Comparison of ENCODE assay signal across 8 cellular contexts in the genomic region with DNA sequence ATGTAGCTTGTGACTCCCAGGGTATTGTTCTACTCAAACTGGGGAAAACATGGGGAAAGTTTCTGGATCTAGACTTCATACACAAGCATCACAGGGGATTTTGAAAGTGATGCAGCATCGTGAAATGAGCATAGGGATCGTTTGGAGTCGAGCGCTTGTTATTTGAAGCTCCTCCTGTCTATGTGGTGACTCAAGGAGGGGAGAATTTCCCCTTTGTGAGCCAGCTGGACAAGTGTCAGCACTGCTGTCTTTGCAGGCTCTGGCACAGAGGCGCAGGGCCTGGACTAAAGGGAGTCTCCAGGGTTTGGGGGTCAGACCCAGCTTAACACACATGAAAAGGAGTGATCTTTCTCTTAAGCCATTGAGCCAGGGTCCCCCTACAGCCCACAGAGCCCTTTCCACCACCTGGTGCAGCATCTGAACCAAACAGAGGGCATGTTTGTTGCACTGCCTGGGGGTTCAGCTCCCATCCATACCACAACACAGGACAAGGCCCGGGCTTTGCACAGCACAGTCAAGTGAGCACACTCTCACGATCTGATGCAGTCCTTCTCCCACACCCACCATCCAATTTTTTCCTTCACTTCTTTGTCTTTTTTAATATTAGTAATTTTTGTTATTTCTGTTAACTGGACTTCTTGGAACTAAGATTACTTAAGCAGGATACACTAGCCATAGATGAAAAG. TPM values are rescaled to one million over a fixed set of nuclear protein-coding genes. Genes with fewer than 3 reads are reported as not detected.
DNase-seq lines count a peak whose midpoint lies in the region; ATAC-seq, FAIRE-seq and TF ChIP-seq lines count a peak whose summit lies in the region.

No MANE protein-coding gene starts in this region.

- peak; percentile 88 for ATAC-seq in foreskin keratinocyte

- no peaks in the 10 kb centered on the region for H3K9me3 ChIP-seq in skeletal muscle tissue (ENCODE audit: control insufficient read depth in 3 of 3, low read length in 3 of 3)

- H3K27ac ChIP-seq in foreskin keratinocyte (peak overlapping the region; percentile 51), skeletal muscle tissue (ENCODE audit: low read depth, low read length) (peak overlapping the region; percentile 54)

- no peaks in the 10 kb centered on the region for H3K27me3 Mint-ChIP-seq in activated T-helper 1 cell treated with anti-CD3 and anti-CD28 coated beads, Interleukin-12 subunit alpha, Interleukin-12 subunit beta, Interleukin-2, Interleukin-4 antibody, amounts not matched to agents 30 ng/mL and 10 ng/mL and 1 ng/mL, durations not matched to agents 14 hours and 24 hours and 36 hours (ENCODE audit: insufficient read depth)

- H3K4me1 Mint-ChIP-seq in activated T-helper 1 cell treated with anti-CD3 and anti-CD28 coated beads, Interleukin-12 subunit alpha, Interleukin-12 subunit beta, Interleukin-2, Interleukin-4 antibody, amounts not matched to agents 30 ng/mL and 10 ng/mL and 1 ng/mL, durations not matched to agents 14 hours and 24 hours and 36 hours (ENCODE audit: low read depth), result peaks cover 90% of the 10 kb centered on the region

- H3K9me3 Mint-ChIP-seq in activated T-helper 1 cell treated with anti-CD3 and anti-CD28 coated beads, Interleukin-12 subunit alpha, Interleukin-12 subunit beta, Interleukin-2, Interleukin-4 antibody, amounts not matched to agents 30 ng/mL and 10 ng/mL and 1 ng/mL, durations not matched to agents 14 hours and 24 hours and 36 hours, result no peaks in the 10 kb centered on the region

- DNase-seq in GM04504 (ENCODE audit: low read depth) (peak; percentile 94), foreskin keratinocyte (peak in 1 of 2 donors; percentile 82), HuH-7.5 (ENCODE audit: low spot score) (no peak), NCI-H2227 (lab: John Stamatoyannopoulos, UW; ENCODE audit: unreplicated experiment) (no peak), RCC 7860 (ENCODE audit: low spot score) (no peak), NCI-H1417 (lab: John Stamatoyannopoulos, UW) (no peak)
- no peak for DNase-seq in activated T-helper 1 cell treated with anti-CD3 and anti-CD28 coated beads, Interleukin-12 subunit alpha, Interleukin-12 subunit beta, Interleukin-2, Interleukin-4 antibody, amounts not matched to agents 30 ng/mL and 10 ng/mL and 1 ng/mL, durations not matched to agents 14 hours and 24 hours and 36 hours (ENCODE audit: low spot score)

- peak overlapping the region; percentile 41 to 75 (median 68) for H3K9ac ChIP-seq in skeletal muscle tissue (ENCODE audit: low read depth in 1 of 3, low read length in 3 of 3)

- H3K4me1 ChIP-seq in foreskin keratinocyte, result peaks cover 9% of the 10 kb centered on the region
- H3K4me1 ChIP-seq in skeletal muscle tissue (ENCODE audit: control insufficient read depth in 3 of 3, insufficient read depth in 3 of 3, low read length in 3 of 3), result peaks cover 32 to 58% (median 54%) of the 10 kb centered on the region in 3 donors

- H3K4me3 ChIP-seq in skeletal muscle tissue (ENCODE audit: low read length in 3 of 3), result peak overlapping the region in 2 of 3 donors; percentile 40 to 45

- no peak for FAIRE-seq in RCC 7860 (lab: Jason Lieb, UNC)

- peaks cover 35% of the 10 kb centered on the region for H3K36me3 Mint-ChIP-seq in activated T-helper 1 cell treated with anti-CD3 and anti-CD28 coated beads, Interleukin-12 subunit alpha, Interleukin-12 subunit beta, Interleukin-2, Interleukin-4 antibody, amounts not matched to agents 30 ng/mL and 10 ng/mL and 1 ng/mL, durations not matched to agents 14 hours and 24 hours and 36 hours (ENCODE audit: low read depth)

- H3K36me3 ChIP-seq in skeletal muscle tissue (ENCODE audit: control insufficient read depth in 3 of 3, insufficient read depth in 3 of 3, low read length in 3 of 3), result peaks cover 0 to 2% (median 0%) of the 10 kb centered on the region in 3 donors

- intact Hi-C loops in activated T-helper 1 cell treated with anti-CD3 and anti-CD28 coated beads, Interleukin-12 subunit alpha, Interleukin-12 subunit beta, Interleukin-2, Interleukin-4 antibody, amounts not matched to agents 30 ng/mL and 10 ng/mL and 1 ng/mL, durations not matched to agents 14 hours and 24 hours and 36 hours (cut with micrococcal nuclease), result no loop called here

- H3K27me3 ChIP-seq in foreskin keratinocyte, result no peaks in the 10 kb centered on the region
- no peaks in the 10 kb centered on the region for H3K27me3 ChIP-seq in skeletal muscle tissue (ENCODE audit: control insufficient read depth in 3 of 3, insufficient read depth in 3 of 3, low read length in 3 of 3)

- H3K4me3 Mint-ChIP-seq in activated T-helper 1 cell treated with anti-CD3 and anti-CD28 coated beads, Interleukin-12 subunit alpha, Interleukin-12 subunit beta, Interleukin-2, Interleukin-4 antibody, amounts not matched to agents 30 ng/mL and 10 ng/mL and 1 ng/mL, durations not matched to agents 14 hours and 24 hours and 36 hours, result no peak overlapping the region

- no peak for TF ChIP-seq CTCF in foreskin keratinocyte (conservative IDR thresholded peaks at IDR 0.05)

- H3K27ac Mint-ChIP-seq in activated T-helper 1 cell treated with anti-CD3 and anti-CD28 coated beads, Interleukin-12 subunit alpha, Interleukin-12 subunit beta, Interleukin-2, Interleukin-4 antibody, amounts not matched to agents 30 ng/mL and 10 ng/mL and 1 ng/mL, durations not matched to agents 14 hours and 24 hours and 36 hours, result peak overlapping the region; percentile 45

RNA-seq across cellular contexts. Expression of gene IRF1, which starts 50.9 kb away (rescaled TPM):
- total RNA-seq in activated T-helper 1 cell treated with anti-CD3 and anti-CD28 coated beads, Interleukin-12 subunit alpha, Interleukin-12 subunit beta, Interleukin-2, Interleukin-4 antibody, amounts not matched to agents 30 ng/mL and 10 ng/mL and 1 ng/mL, durations not matched to agents 14 hours and 24 hours and 36 hours, result 190 and 198 TPM in 2 replicates
- total RNA-seq in foreskin keratinocyte, result 24.0 and 31.5 TPM in 2 replicates
- 18.0 and 22.7 TPM in 2 replicates for polyA plus RNA-seq in foreskin keratinocyte
- total RNA-seq in skeletal muscle tissue, result 5.2 TPM
